ENCODE assay signal across 9 cellular contexts in genomic region chr2:12106440-12107080, GRCh38.
DNase-seq lines count a peak whose midpoint lies in the region; ATAC-seq, FAIRE-seq and TF ChIP-seq lines count a peak whose summit lies in the region.
"Had no signal": no experiment of that assay in that cellular context is flagged by ENCODE, and none has a peak within 500 bp of the region (broad histone marks: within the 10 kb centered on the region; RNA-seq: fewer than 3 reads in every experiment).

No MANE protein-coding gene starts in this region.

- no peak for TF ChIP-seq CTCF in fibroblast of mammary gland (conservative IDR thresholded peaks at IDR 0.05; ENCODE audit: control insufficient read depth, insufficient read depth, low read depth, low read length)

- H3K4me3 ChIP-seq in fibroblast of mammary gland (ENCODE audit: control insufficient read depth, low read depth, low read length), result no peak overlapping the region

- no peak for ATAC-seq in GM18858 (IDR thresholded peaks at IDR 0.05; ENCODE audit: unreplicated experiment)

- DNase-seq in activated CD8-positive, alpha-beta memory T cell treated with anti-CD3 and anti-CD28 coated beads for 24 hours, result peak; percentile 58
- DNase-seq in activated CD8-positive, alpha-beta memory T cell treated with anti-CD3 and anti-CD28 coated beads, Interleukin-2, amount 50 U/mL, for 4 hours, result no peak
- peak; percentile 81 for DNase-seq in RCC 7860 (ENCODE audit: low spot score)
- peak; percentile 99 for DNase-seq in fibroblast of mammary gland (ENCODE audit: low read depth)
- DNase-seq in stimulated activated CD4-positive, alpha-beta T cell treated with anti-CD3 and anti-CD28 coated beads, Interleukin-4, amount 100 ng/mL, for 1 hour, result peak; percentile 38
- DNase-seq in NCI-H1105 treated with DMSO at 0.1 percent for 48 hours (lab: John Stamatoyannopoulos, UW), result no peak
- no peak for DNase-seq in SK-N-DZ (ENCODE audit: low spot score)
- DNase-seq: CD4-positive, CD25-positive, alpha-beta regulatory T cell had no signal

- FAIRE-seq in RCC 7860 (lab: Jason Lieb, UNC), result peak; percentile 87

Comparison
In these comparisons a context has a peak if more than half of its experiments do, and no peak if none do; other contexts are left out.
1. DNase-seq: peak in activated CD8-positive, alpha-beta memory T cell treated with anti-CD3 and anti-CD28 coated beads for 24 hours (single experiment), RCC 7860 (single experiment), fibroblast of mammary gland (single experiment) and stimulated activated CD4-positive, alpha-beta T cell treated with anti-CD3 and anti-CD28 coated beads, Interleukin-4, amount 100 ng/mL, for 1 hour (single experiment); none in activated CD8-positive, alpha-beta memory T cell treated with anti-CD3 and anti-CD28 coated beads, Interleukin-2, amount 50 U/mL, for 4 hours (single experiment), NCI-H1105 treated with DMSO at 0.1 percent for 48 hours (single experiment) and SK-N-DZ (single experiment).